Comparison of ENCODE assay signal across 9 cellular contexts in genomic region chr1:202155478-202156021, GRCh38. TPM values are rescaled to one million over a fixed set of nuclear protein-coding genes. Genes with fewer than 3 reads are reported as not detected.
A peak's percentile ranks its signal among the peaks of the same experiment; 100 is the strongest.
DNase-seq lines count a peak whose midpoint lies in the region; ATAC-seq and TF ChIP-seq lines count a peak whose summit lies in the region.
"Had no signal": no experiment of that assay in that cellular context is flagged by ENCODE, and none has a peak within 500 bp of the region (broad histone marks: within the 10 kb centered on the region; RNA-seq: fewer than 3 reads in every experiment).

No MANE protein-coding gene starts in this region.

- H3K4me1 ChIP-seq in lung (ENCODE audit: control insufficient read depth in 2 of 2, insufficient read depth in 2 of 2, low read length in 2 of 2): peaks cover 0 to 9% of the 10 kb centered on the region in 2 donors
- peaks cover 0 to 4% of the 10 kb centered on the region in 2 donors for H3K4me1 ChIP-seq in ascending aorta

- peaks cover 100% of the 10 kb centered on the region for H3K36me3 Mint-ChIP-seq in activated T-helper 17 cell treated with anti-CD3 and anti-CD28 coated beads, Interleukin-2, amount 50 U/mL, for 72 hours (ENCODE audit: low read depth)

- H3K27ac Mint-ChIP-seq in activated T-helper 17 cell treated with anti-CD3 and anti-CD28 coated beads, Interleukin-2, amount 50 U/mL, for 72 hours: peak overlapping the region; percentile 82

- TF ChIP-seq POLR2A in lower leg skin (IDR thresholded peaks at IDR 0.05): no peak

- no peaks in the 10 kb centered on the region for H3K9me3 Mint-ChIP-seq in activated T-helper 17 cell treated with anti-CD3 and anti-CD28 coated beads, Interleukin-2, amount 50 U/mL, for 72 hours

- no peak overlapping the region for H3K27ac ChIP-seq in lung (ENCODE audit: low read depth in 1 of 2, low read length in 1 of 2)
- H3K27ac ChIP-seq in ascending aorta: no peak overlapping the region

- DNase-seq in COLO668 (lab: John Stamatoyannopoulos, UW; ENCODE audit: unreplicated experiment) (peak; percentile 37), lung (ENCODE audit: low spot score) (peak; percentile 70), lower leg skin (ENCODE audit: low spot score in 2 of 2) (no peak), ascending aorta (ENCODE audit: low spot score in 2 of 2) (no peak), 8988T (no peak)
- DNase-seq: NCI-H2171 had no signal

- H3K36me3 ChIP-seq in lung (ENCODE audit: control insufficient read depth in 2 of 2, insufficient read depth in 2 of 2, low read length in 2 of 2) (peaks cover 0 to 3% of the 10 kb centered on the region in 2 donors), ascending aorta (no peaks in the 10 kb centered on the region)

- no peak for ATAC-seq in activated T-helper 17 cell treated with anti-CD3 and anti-CD28 coated beads, Interleukin-2, amount 50 U/mL, for 72 hours (replicated peaks)
- ATAC-seq in lung (ENCODE audit: insufficient read depth, low FRiP score) (no peak), HG02571 (IDR thresholded peaks at IDR 0.05; ENCODE audit: unreplicated experiment) (no peak)

- peak overlapping the region; percentile 100 for H3K4me3 Mint-ChIP-seq in activated T-helper 17 cell treated with anti-CD3 and anti-CD28 coated beads, Interleukin-2, amount 50 U/mL, for 72 hours

- H3K4me1 Mint-ChIP-seq in activated T-helper 17 cell treated with anti-CD3 and anti-CD28 coated beads, Interleukin-2, amount 50 U/mL, for 72 hours: peaks cover 36% of the 10 kb centered on the region

- WGBS in lung, 2 donors: 27 to 31% methylated on average over 8 of the region's 8 CpGs
- WGBS in lower leg skin, 2 donors: 33 to 36% methylated on average over 8 of the region's 8 CpGs

- H3K9me3 ChIP-seq in lung (ENCODE audit: control insufficient read depth in 2 of 2, insufficient read depth in 1 of 2, low read length in 1 of 2) (no peaks in the 10 kb centered on the region), ascending aorta (no peaks in the 10 kb centered on the region)

- TF ChIP-seq CTCF in lung (IDR thresholded peaks at IDR 0.05; ENCODE audit: control extremely low read depth, extremely low read depth) (no peak), lower leg skin (IDR thresholded peaks at IDR 0.05) (no peak), ascending aorta (IDR thresholded peaks at IDR 0.05) (no peak)

- intact Hi-C loops in lower leg skin (cut with DNase I; ENCODE audit: low total_unique reads) (no loop called here), ascending aorta (cut with DNase I) (no loop called here)

- no peak for TF ChIP-seq RAD21 in Ishikawa (IDR thresholded peaks at IDR 0.05; ENCODE audit: low read depth)

- no peak for TF ChIP-seq EP300 in Ishikawa (IDR thresholded peaks at IDR 0.05; ENCODE audit: borderline replicate concordance)

- H3K27me3 ChIP-seq in lung (ENCODE audit: control insufficient read depth, insufficient read depth) (no peaks in the 10 kb centered on the region), ascending aorta (no peaks in the 10 kb centered on the region)

- H3K4me3 ChIP-seq in lung (no peak overlapping the region), lower leg skin (ENCODE audit: low read depth, poor library complexity, severe bottlenecking) (no peak overlapping the region), ascending aorta (no peak overlapping the region)

- no peaks in the 10 kb centered on the region for H3K27me3 Mint-ChIP-seq in activated T-helper 17 cell treated with anti-CD3 and anti-CD28 coated beads, Interleukin-2, amount 50 U/mL, for 72 hours

TF ChIP-seq in Ishikawa, 13 proteins besides CTCF, POLR2A, EP300 and RAD21:
- TF ChIP-seq, protein P1, sequence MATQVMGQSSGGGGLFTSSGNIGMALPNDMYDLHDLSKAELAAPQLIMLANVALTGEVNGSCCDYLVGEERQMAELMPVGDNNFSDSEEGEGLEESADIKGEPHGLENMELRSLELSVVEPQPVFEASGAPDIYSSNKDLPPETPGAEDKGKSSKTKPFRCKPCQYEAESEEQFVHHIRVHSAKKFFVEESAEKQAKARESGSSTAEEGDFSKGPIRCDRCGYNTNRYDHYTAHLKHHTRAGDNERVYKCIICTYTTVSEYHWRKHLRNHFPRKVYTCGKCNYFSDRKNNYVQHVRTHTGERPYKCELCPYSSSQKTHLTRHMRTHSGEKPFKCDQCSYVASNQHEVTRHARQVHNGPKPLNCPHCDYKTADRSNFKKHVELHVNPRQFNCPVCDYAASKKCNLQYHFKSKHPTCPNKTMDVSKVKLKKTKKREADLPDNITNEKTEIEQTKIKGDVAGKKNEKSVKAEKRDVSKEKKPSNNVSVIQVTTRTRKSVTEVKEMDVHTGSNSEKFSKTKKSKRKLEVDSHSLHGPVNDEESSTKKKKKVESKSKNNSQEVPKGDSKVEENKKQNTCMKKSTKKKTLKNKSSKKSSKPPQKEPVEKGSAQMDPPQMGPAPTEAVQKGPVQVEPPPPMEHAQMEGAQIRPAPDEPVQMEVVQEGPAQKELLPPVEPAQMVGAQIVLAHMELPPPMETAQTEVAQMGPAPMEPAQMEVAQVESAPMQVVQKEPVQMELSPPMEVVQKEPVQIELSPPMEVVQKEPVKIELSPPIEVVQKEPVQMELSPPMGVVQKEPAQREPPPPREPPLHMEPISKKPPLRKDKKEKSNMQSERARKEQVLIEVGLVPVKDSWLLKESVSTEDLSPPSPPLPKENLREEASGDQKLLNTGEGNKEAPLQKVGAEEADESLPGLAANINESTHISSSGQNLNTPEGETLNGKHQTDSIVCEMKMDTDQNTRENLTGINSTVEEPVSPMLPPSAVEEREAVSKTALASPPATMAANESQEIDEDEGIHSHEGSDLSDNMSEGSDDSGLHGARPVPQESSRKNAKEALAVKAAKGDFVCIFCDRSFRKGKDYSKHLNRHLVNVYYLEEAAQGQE (IDR thresholded peaks at IDR 0.05; ENCODE audit: low read depth): no peak
- no peak for TF ChIP-seq TEAD4 (IDR thresholded peaks at IDR 0.05)
- no peak for TF ChIP-seq YY1 (IDR thresholded peaks at IDR 0.05; ENCODE audit: low read depth)
- no peak for TF ChIP-seq TCF12 (IDR thresholded peaks at IDR 0.05; ENCODE audit: low read depth)
- no peak for TF ChIP-seq FOXM1 (IDR thresholded peaks at IDR 0.05; ENCODE audit: borderline replicate concordance, low read depth)
- TF ChIP-seq USF1 (IDR thresholded peaks at IDR 0.05): no peak
- no peak for TF ChIP-seq MAX (IDR thresholded peaks at IDR 0.05)
- peak; percentile 64 for TF ChIP-seq NFIC (IDR thresholded peaks at IDR 0.05)

RNA-seq across cellular contexts. Expression of gene PTPN7, which starts 4.9 kb away (rescaled TPM):
- total RNA-seq in activated T-helper 17 cell treated with anti-CD3 and anti-CD28 coated beads, Interleukin-2, amount 50 U/mL, for 72 hours: 100 to 1,000 TPM; 238 to 281 TPM
- 1 to 10 TPM; 4.5 to 6.9 TPM for total RNA-seq in lung
- polyA plus RNA-seq in lung: 10 to 100 TPM in 1 of 2 donors, 1 to 10 TPM in 1; 2.9 to 14.0 TPM
- 1 to 10 TPM; 1.6 to 2.4 (median 2.2) TPM for total RNA-seq in lower leg skin
- total RNA-seq in ascending aorta: not detected

RNA-seq across cellular contexts. Expression of gene ARL8A, which starts 11.0 kb away (rescaled TPM):
- 10 to 100 TPM; 43.6 to 51.4 TPM for total RNA-seq in activated T-helper 17 cell treated with anti-CD3 and anti-CD28 coated beads, Interleukin-2, amount 50 U/mL, for 72 hours
- total RNA-seq in lung: 10 to 100 TPM; 27.8 to 82.0 TPM
- 10 to 100 TPM; 43.6 to 54.0 TPM for polyA plus RNA-seq in lung
- 10 to 100 TPM; 36.5 to 68.4 (median 41.3) TPM for total RNA-seq in lower leg skin
- 38.5 TPM for total RNA-seq in ascending aorta

RNA-seq across cellular contexts. Expression of gene GPR37L1, which starts 32.8 kb away (rescaled TPM):
- total RNA-seq in activated T-helper 17 cell treated with anti-CD3 and anti-CD28 coated beads, Interleukin-2, amount 50 U/mL, for 72 hours: not detected
- total RNA-seq in lung (under 1 TPM in 1 of 2 donors, not detected in 1; 0.09 TPM), lower leg skin (under 1 TPM in 2 of 4 donors, not detected in 2; 0.02 to 0.06 TPM), ascending aorta (not detected)
- under 1 TPM; 0.04 to 0.05 TPM for polyA plus RNA-seq in lung

RNA-seq across cellular contexts. Expression of gene LGR6, which starts 38.0 kb away (rescaled TPM):
- under 1 TPM in 1 of 2 donors, not detected in 1; 0.21 TPM for total RNA-seq in activated T-helper 17 cell treated with anti-CD3 and anti-CD28 coated beads, Interleukin-2, amount 50 U/mL, for 72 hours
- 1 to 10 TPM; 1.3 to 4.1 TPM for total RNA-seq in lung
- 1 to 10 TPM in 1 of 2 donors, under 1 TPM in 1; 0.57 to 1.3 TPM for polyA plus RNA-seq in lung
- 1 to 10 TPM in 2 of 4 donors, under 1 TPM in 2; 0.39 to 4.4 (median 1.8) TPM for total RNA-seq in lower leg skin
- total RNA-seq in ascending aorta: 26.0 TPM

Comparison
In these comparisons a context has a peak if more than half of its experiments do, and no peak if none do; other contexts are left out.
1. DNase-seq: peak in COLO668 (single experiment) and lung (single experiment); none in lower leg skin (0 of 2), ascending aorta (0 of 2) and 8988T (single experiment).
2. RNA of gene PTPN7, which starts 4.9 kb away (total RNA-seq): 238 to 281 TPM in activated T-helper 17 cell treated with anti-CD3 and anti-CD28 coated beads, Interleukin-2, amount 50 U/mL, for 72 hours; 4.5 to 6.9 TPM in lung, 1.6 to 2.4 TPM in lower leg skin and not detected in ascending aorta (single experiment); every median in the first group is over 10 times any median in the second.